14 cellular contexts compared by ENCODE assay signal in genomic region chr1:44117272-44117671, GRCh38. TPM values are rescaled to one million over a fixed set of nuclear protein-coding genes. Genes with fewer than 3 reads are reported as not detected.
"Had no signal": no experiment of that assay in that cellular context is flagged by ENCODE, and none has a peak within 500 bp of the region (broad histone marks: within the 10 kb centered on the region; RNA-seq: fewer than 3 reads in every experiment).

No MANE protein-coding gene starts in this region.

RNA-seq across cellular contexts. Expression of gene KLF17, which starts 1.3 kb away (rescaled TPM):
- total RNA-seq: stomach, subcutaneous adipose tissue, suprapubic skin, thyroid gland, tibial nerve, transverse colon, ureter had no signal

RNA-seq across cellular contexts. Expression of gene KLF18, which starts 24.2 kb away (rescaled TPM):
- total RNA-seq: stomach, subcutaneous adipose tissue, suprapubic skin, temporal lobe, thoracic aorta, thyroid gland, tibial nerve, transverse colon, upper lobe of left lung, upper lobe of right lung, ureter, urinary bladder, uterus, vagina had no signal
- polyA plus RNA-seq: stomach, urinary bladder had no signal
